ENCODE assay signal across 13 cellular contexts in genomic region chr2:82494744-82495143, GRCh38.
DNase-seq lines count a peak whose midpoint lies in the region; ATAC-seq and TF ChIP-seq lines count a peak whose summit lies in the region.
"Had no signal": no experiment of that assay in that cellular context is flagged by ENCODE, and none has a peak within 500 bp of the region (broad histone marks: within the 10 kb centered on the region; RNA-seq: fewer than 3 reads in every experiment).

No MANE protein-coding gene starts in this region.

- no peak for TF ChIP-seq EP300 in gastroesophageal sphincter (IDR thresholded peaks at IDR 0.05)

- TF ChIP-seq CTCF in heart left ventricle (IDR thresholded peaks at IDR 0.05), result no peak
- no peak for TF ChIP-seq CTCF in gastroesophageal sphincter (IDR thresholded peaks at IDR 0.05)

- H3K9me3 ChIP-seq in heart left ventricle (peaks cover 0 to 7% (median 0%) of the 10 kb centered on the region in 12 donors), gastroesophageal sphincter (peaks cover 0 to 4% (median 0%) of the 10 kb centered on the region in 3 donors), right cardiac atrium (ENCODE audit: control insufficient read depth, low read length) (no peaks in the 10 kb centered on the region)

- H3K4me1 ChIP-seq in heart left ventricle (no peaks in the 10 kb centered on the region), gastroesophageal sphincter (peaks cover 0 to 14% (median 5%) of the 10 kb centered on the region in 3 donors), right cardiac atrium (ENCODE audit: control insufficient read depth, insufficient read depth, low read length) (no peaks in the 10 kb centered on the region)

- peak; percentile 89 to 98 (median 96) for ATAC-seq in heart left ventricle
- no peak for ATAC-seq in left cardiac atrium
- peak; percentile 91 for ATAC-seq in gastroesophageal sphincter
- ATAC-seq in right cardiac atrium, result peak; percentile 55 to 91
- ATAC-seq: CD8-positive, alpha-beta T cell had no signal

- no peaks in the 10 kb centered on the region for H3K36me3 ChIP-seq in heart left ventricle
- H3K36me3 ChIP-seq in gastroesophageal sphincter, result no peaks in the 10 kb centered on the region
- H3K36me3 ChIP-seq: BLaER1 treated with 17β-estradiol and CSF1 and Interleukin-3, amounts not matched to agents 10 nM and 100 nM had no signal

- WGBS in heart left ventricle, 4 donors, result 46 to 65% (median 51%) methylated on average over 5 of the region's 5 CpGs
- 4 to 14% methylated on average over 4 to 5 of the region's 5 CpGs for WGBS in gastroesophageal sphincter (ENCODE audit: low coverage in 1 of 2), 2 donors
- 45% methylated on average over 5 of the region's 5 CpGs for WGBS in right cardiac atrium

- DNase-seq in heart left ventricle, result peak in 1 of 5 donors; percentile 29
- no peak for DNase-seq in left cardiac atrium
- DNase-seq in right cardiac atrium, result no peak
- no peak for DNase-seq in SKM-1 treated with dmso at 0.1 percent for 144 hours (lab: John Stamatoyannopoulos, UW; ENCODE audit: unreplicated experiment)
- no peak for DNase-seq in NCI-H2196 treated with DMSO at 0.1 percent for 48 hours (lab: John Stamatoyannopoulos, UW; ENCODE audit: unreplicated experiment)
- no peak for DNase-seq in head of caudate nucleus
- DNase-seq: Calu3; CD8-positive, alpha-beta T cell; DND-41; EL; H9 had no signal

- TF ChIP-seq POLR2A in heart left ventricle (IDR thresholded peaks at IDR 0.05) (no peak), gastroesophageal sphincter (IDR thresholded peaks at IDR 0.05) (no peak)

- intact Hi-C loops in heart left ventricle (cut with DNase I), result no loop called here
- intact Hi-C loops in left cardiac atrium (cut with DNase I), result no loop called here
- intact Hi-C loops in right cardiac atrium (cut with DNase I), result no loop called here
- intact Hi-C loops in head of caudate nucleus (cut with DNase I), result no loop called here

- H3K4me3 ChIP-seq in heart left ventricle (no peak overlapping the region), gastroesophageal sphincter (no peak overlapping the region), right cardiac atrium (ENCODE audit: low read length) (no peak overlapping the region)
- H3K4me3 ChIP-seq: BLaER1 treated with 17β-estradiol and CSF1 and Interleukin-3, amounts not matched to agents 10 nM and 100 nM had no signal

- H3K27me3 ChIP-seq in heart left ventricle (no peaks in the 10 kb centered on the region), gastroesophageal sphincter (no peaks in the 10 kb centered on the region), right cardiac atrium (ENCODE audit: control insufficient read depth, insufficient read depth) (no peaks in the 10 kb centered on the region)
- H3K27me3 ChIP-seq: BLaER1 treated with 17β-estradiol and CSF1 and Interleukin-3, amounts not matched to agents 10 nM and 100 nM had no signal

- peak overlapping the region in 6 of 12 donors; percentile 13 to 44 (median 37) for H3K27ac ChIP-seq in heart left ventricle
- H3K27ac ChIP-seq in gastroesophageal sphincter, result peak overlapping the region; percentile 35 to 72 (median 64)
- no peak overlapping the region for H3K27ac ChIP-seq in right cardiac atrium (ENCODE audit: low read length)
- H3K27ac ChIP-seq: BLaER1 treated with 17β-estradiol and CSF1 and Interleukin-3, amounts not matched to agents 10 nM and 100 nM had no signal

Comparison
In these comparisons a context has a peak if more than half of its experiments do, and no peak if none do; other contexts are left out.
1. ATAC-seq: peak in heart left ventricle (4 of 4), gastroesophageal sphincter (single experiment) and right cardiac atrium (2 of 2); none in left cardiac atrium (0 of 2).